In the genomic region with DNA sequence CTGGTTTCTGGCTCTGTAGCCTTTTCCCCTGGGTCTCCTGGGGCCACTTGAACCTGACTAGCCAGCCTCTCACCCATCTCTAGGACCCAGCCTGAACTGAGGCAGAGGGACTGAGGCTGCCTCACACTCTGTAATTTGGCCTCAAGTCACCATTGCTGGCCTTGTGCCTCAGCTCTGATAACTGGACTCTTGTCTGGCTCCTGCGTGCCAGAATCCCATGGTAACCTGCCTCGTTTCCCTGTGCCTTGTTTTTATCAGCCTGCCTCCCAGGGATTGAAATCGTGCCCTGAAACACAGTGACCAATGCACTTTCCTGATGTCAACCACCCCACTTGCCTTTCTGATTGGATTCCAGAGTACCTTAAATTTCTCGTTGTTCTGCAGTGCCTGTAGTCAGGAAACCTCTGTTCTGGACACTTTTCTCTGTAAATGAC, we compare ENCODE assay signal across 8 cellular contexts. TPM values are rescaled to one million over a fixed set of nuclear protein-coding genes. Genes with fewer than 3 reads are reported as not detected.
DNase-seq lines count a peak whose midpoint lies in the region; ATAC-seq and TF ChIP-seq lines count a peak whose summit lies in the region.

No MANE protein-coding gene starts in this region.

- peak overlapping the region; percentile 8 for H3K4me2 ChIP-seq in trophoblast cell (ENCODE audit: low read length)

- ATAC-seq in WTC11 (peak; percentile 22; the same call in 1 of the 2 replicates), HG02840 (IDR thresholded peaks at IDR 0.05; ENCODE audit: low FRiP score, unreplicated experiment) (no peak), HG03432 (IDR thresholded peaks at IDR 0.05; ENCODE audit: unreplicated experiment) (no peak)

- H3K4me3 ChIP-seq in CD4-positive, alpha-beta memory T cell (ENCODE audit: low read length in 2 of 2): no peak overlapping the region
- no peak overlapping the region for H3K4me3 ChIP-seq in trophoblast cell (ENCODE audit: low read depth, low read length)

- no peak overlapping the region for H3K9ac ChIP-seq in trophoblast cell (ENCODE audit: low read length)

- WGBS in trophoblast cell (ENCODE audit: extremely low coverage, insufficient coverage, insufficient read length): no CpG with 5 or more reads among the region's 4 CpGs

- no peaks in the 10 kb centered on the region for H3K36me3 ChIP-seq in CD4-positive, alpha-beta memory T cell (ENCODE audit: insufficient read depth, low read length)
- no peaks in the 10 kb centered on the region for H3K36me3 ChIP-seq in trophoblast cell (ENCODE audit: control insufficient read depth in 1 of 2, insufficient read depth in 2 of 2, low read length in 2 of 2)

- peak overlapping the region; percentile 63 for H4K91ac ChIP-seq in trophoblast cell (ENCODE audit: low read depth, low read length)

- H4K8ac ChIP-seq in trophoblast cell (ENCODE audit: low read depth, low read length): peak overlapping the region; percentile 12

- no peak for TF ChIP-seq CTCF in WTC11 (IDR thresholded peaks at IDR 0.05)

- no peak overlapping the region for H3K23ac ChIP-seq in trophoblast cell (ENCODE audit: low read length)

- H2BK12ac ChIP-seq in trophoblast cell (ENCODE audit: low read length): peak overlapping the region; percentile 61

- no peaks in the 10 kb centered on the region for H3K27me3 Mint-ChIP-seq in CD4-positive, alpha-beta memory T cell
- no peaks in the 10 kb centered on the region for H3K27me3 Mint-ChIP-seq in WTC11 (ENCODE audit: low read depth)

- H3K4ac ChIP-seq in trophoblast cell (ENCODE audit: low read depth, low read length): no peak overlapping the region

- H2BK5ac ChIP-seq in trophoblast cell (ENCODE audit: low read depth, low read length, poor library complexity): peak overlapping the region; percentile 31

- DNase-seq in CD4-positive, alpha-beta memory T cell: no peak
- DNase-seq in WTC11 (ENCODE audit: low spot score) (no peak), globus pallidus (ENCODE audit: low spot score) (peak; percentile 84), trophoblast cell (no peak), SHP77 treated with DMSO at 0.1 percent for 48 hours (lab: John Stamatoyannopoulos, UW) (no peak), SHP77 (lab: John Stamatoyannopoulos, UW) (no peak)

- H3K27ac ChIP-seq in CD4-positive, alpha-beta memory T cell (ENCODE audit: low read depth, low read length): no peak overlapping the region
- peak overlapping the region; percentile 91 for H3K27ac ChIP-seq in trophoblast cell (ENCODE audit: low read depth, low read length)

- intact Hi-C loops in CD4-positive, alpha-beta memory T cell (cut with micrococcal nuclease): no loop called here

- H3K18ac ChIP-seq in trophoblast cell (ENCODE audit: low read length): no peak overlapping the region

- H3K27me3 ChIP-seq in CD4-positive, alpha-beta memory T cell (ENCODE audit: insufficient read depth, low read length): no peaks in the 10 kb centered on the region
- no peaks in the 10 kb centered on the region for H3K27me3 ChIP-seq in trophoblast cell (ENCODE audit: insufficient read depth, low read length)

- peak overlapping the region in 5 of 7 donors; percentile 34 to 88 (median 59) for H3K27ac Mint-ChIP-seq in CD4-positive, alpha-beta memory T cell
- no peak overlapping the region; the same call in 1 of the 2 replicates for H3K27ac Mint-ChIP-seq in WTC11

- peaks cover 21 to 41% of the 10 kb centered on the region in 2 donors for H3K36me3 Mint-ChIP-seq in CD4-positive, alpha-beta memory T cell
- H3K36me3 Mint-ChIP-seq in WTC11: no peaks in the 10 kb centered on the region

- POLR2A ChIA-PET in CD4-positive, alpha-beta memory T cell (lab: Charles Lee; ENCODE audit: partially characterized antibody): interaction anchor here (0.6 kb wide), 1 partner anchor 168 kb away, joined by 5 read pairs; no protein-coding TSS in a partner anchor
- POLR2A ChIA-PET in WTC11 (lab: Charles Lee): no interaction called here

- CTCF ChIA-PET in CD4-positive, alpha-beta memory T cell (lab: Charles Lee; ENCODE audit: partially characterized antibody): interaction anchor here (1.0 to 1.6 kb wide), 2 partner anchors 61 to 328 kb away, joined by 3 to 4 read pairs; no protein-coding TSS in a partner anchor
- CTCF ChIA-PET in WTC11 (lab: Charles Lee): no interaction called here

- no peaks in the 10 kb centered on the region for H3K9me3 ChIP-seq in CD4-positive, alpha-beta memory T cell (ENCODE audit: control insufficient read depth in 1 of 2, low read length in 2 of 2)
- no peaks in the 10 kb centered on the region for H3K9me3 ChIP-seq in trophoblast cell (ENCODE audit: insufficient read depth, low read depth, low read length)

- H3K4me1 Mint-ChIP-seq in CD4-positive, alpha-beta memory T cell: peaks cover 52 to 80% (median 64%) of the 10 kb centered on the region in 4 donors
- H3K4me1 Mint-ChIP-seq in WTC11: peaks cover 12% of the 10 kb centered on the region

- H3K9me3 Mint-ChIP-seq in CD4-positive, alpha-beta memory T cell: no peaks in the 10 kb centered on the region
- H3K9me3 Mint-ChIP-seq in WTC11: no peaks in the 10 kb centered on the region

- peaks cover 3% of the 10 kb centered on the region for H3K79me2 ChIP-seq in trophoblast cell (ENCODE audit: control insufficient read depth, insufficient read depth, low read length, poor library complexity)

- peak overlapping the region in 1 of 8 donors; percentile 46 for H3K4me3 Mint-ChIP-seq in CD4-positive, alpha-beta memory T cell
- H3K4me3 Mint-ChIP-seq in WTC11: no peak overlapping the region

- peak overlapping the region; percentile 29 for H3K14ac ChIP-seq in trophoblast cell (ENCODE audit: low read length)

- H2AK5ac ChIP-seq in trophoblast cell (ENCODE audit: low read length): peak overlapping the region; percentile 30

- no peak overlapping the region for H4K12ac ChIP-seq in trophoblast cell (ENCODE audit: low read depth, low read length)

- peaks cover 18% of the 10 kb centered on the region for H3K79me1 ChIP-seq in trophoblast cell (ENCODE audit: low read length)

- peaks cover 50% of the 10 kb centered on the region for H3K4me1 ChIP-seq in CD4-positive, alpha-beta memory T cell (ENCODE audit: insufficient read depth, low read length)
- peaks cover 25 to 38% of the 10 kb centered on the region in 2 experiments for H3K4me1 ChIP-seq in trophoblast cell (ENCODE audit: control insufficient read depth in 1 of 2, insufficient read depth in 2 of 2, low read length in 2 of 2)

- H2AFZ ChIP-seq in trophoblast cell (ENCODE audit: insufficient read depth, low read length, poor library complexity): no peak overlapping the region

- H2BK120ac ChIP-seq in trophoblast cell (ENCODE audit: insufficient read depth, low read length, poor library complexity): peak overlapping the region; percentile 59

TF ChIP-seq in WTC11, 78 proteins besides CTCF, POLR2A, EP300 and RAD21 (continues in another document):
- TF ChIP-seq, protein P1, sequence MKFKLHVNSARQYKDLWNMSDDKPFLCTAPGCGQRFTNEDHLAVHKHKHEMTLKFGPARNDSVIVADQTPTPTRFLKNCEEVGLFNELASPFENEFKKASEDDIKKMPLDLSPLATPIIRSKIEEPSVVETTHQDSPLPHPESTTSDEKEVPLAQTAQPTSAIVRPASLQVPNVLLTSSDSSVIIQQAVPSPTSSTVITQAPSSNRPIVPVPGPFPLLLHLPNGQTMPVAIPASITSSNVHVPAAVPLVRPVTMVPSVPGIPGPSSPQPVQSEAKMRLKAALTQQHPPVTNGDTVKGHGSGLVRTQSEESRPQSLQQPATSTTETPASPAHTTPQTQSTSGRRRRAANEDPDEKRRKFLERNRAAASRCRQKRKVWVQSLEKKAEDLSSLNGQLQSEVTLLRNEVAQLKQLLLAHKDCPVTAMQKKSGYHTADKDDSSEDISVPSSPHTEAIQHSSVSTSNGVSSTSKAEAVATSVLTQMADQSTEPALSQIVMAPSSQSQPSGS (CRISPR knock-in tag; IDR thresholded peaks at IDR 0.05; ENCODE audit: borderline replicate concordance, low read depth): no peak
- no peak for TF ChIP-seq CBFB (CRISPR knock-in tag; IDR thresholded peaks at IDR 0.05; ENCODE audit: low read depth)
- no peak for TF ChIP-seq JUN (CRISPR knock-in tag; IDR thresholded peaks at IDR 0.05)
- TF ChIP-seq, protein P2, sequence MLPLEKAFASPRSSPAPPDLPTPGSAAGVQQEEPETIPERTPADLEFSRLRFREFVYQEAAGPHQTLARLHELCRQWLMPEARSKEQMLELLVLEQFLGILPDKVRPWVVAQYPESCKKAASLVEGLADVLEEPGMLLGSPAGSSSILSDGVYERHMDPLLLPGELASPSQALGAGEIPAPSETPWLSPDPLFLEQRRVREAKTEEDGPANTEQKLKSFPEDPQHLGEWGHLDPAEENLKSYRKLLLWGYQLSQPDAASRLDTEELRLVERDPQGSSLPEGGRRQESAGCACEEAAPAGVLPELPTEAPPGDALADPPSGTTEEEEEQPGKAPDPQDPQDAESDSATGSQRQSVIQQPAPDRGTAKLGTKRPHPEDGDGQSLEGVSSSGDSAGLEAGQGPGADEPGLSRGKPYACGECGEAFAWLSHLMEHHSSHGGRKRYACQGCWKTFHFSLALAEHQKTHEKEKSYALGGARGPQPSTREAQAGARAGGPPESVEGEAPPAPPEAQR (CRISPR knock-in tag; IDR thresholded peaks at IDR 0.05): no peak
- no peak for TF ChIP-seq SMAD3 (CRISPR knock-in tag; IDR thresholded peaks at IDR 0.05; ENCODE audit: borderline replicate concordance)
- TF ChIP-seq, protein P3, sequence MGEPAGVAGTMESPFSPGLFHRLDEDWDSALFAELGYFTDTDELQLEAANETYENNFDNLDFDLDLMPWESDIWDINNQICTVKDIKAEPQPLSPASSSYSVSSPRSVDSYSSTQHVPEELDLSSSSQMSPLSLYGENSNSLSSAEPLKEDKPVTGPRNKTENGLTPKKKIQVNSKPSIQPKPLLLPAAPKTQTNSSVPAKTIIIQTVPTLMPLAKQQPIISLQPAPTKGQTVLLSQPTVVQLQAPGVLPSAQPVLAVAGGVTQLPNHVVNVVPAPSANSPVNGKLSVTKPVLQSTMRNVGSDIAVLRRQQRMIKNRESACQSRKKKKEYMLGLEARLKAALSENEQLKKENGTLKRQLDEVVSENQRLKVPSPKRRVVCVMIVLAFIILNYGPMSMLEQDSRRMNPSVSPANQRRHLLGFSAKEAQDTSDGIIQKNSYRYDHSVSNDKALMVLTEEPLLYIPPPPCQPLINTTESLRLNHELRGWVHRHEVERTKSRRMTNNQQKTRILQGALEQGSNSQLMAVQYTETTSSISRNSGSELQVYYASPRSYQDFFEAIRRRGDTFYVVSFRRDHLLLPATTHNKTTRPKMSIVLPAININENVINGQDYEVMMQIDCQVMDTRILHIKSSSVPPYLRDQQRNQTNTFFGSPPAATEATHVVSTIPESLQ (CRISPR knock-in tag; IDR thresholded peaks at IDR 0.05): no peak
- TF ChIP-seq RELA (CRISPR knock-in tag; IDR thresholded peaks at IDR 0.05; ENCODE audit: borderline replicate concordance): no peak

RNA-seq across cellular contexts. Expression of a gene that starts 27.9 kb away (rescaled TPM):
- 10 to 100 TPM; 72.2 to 75.5 TPM for total RNA-seq in CD4-positive, alpha-beta memory T cell
- 10 to 100 TPM; 14.5 to 40.5 TPM for polyA plus RNA-seq in CD4-positive, alpha-beta memory T cell
- total RNA-seq in WTC11 (2021): 7.4 to 8.4 TPM (median 7.9 TPM) in 3 replicates
- 36.5 and 36.8 TPM in 2 replicates for polyA plus RNA-seq in trophoblast cell (2013)
